Comparison of ENCODE assay signal across 1 cellular context in the genomic region with DNA sequence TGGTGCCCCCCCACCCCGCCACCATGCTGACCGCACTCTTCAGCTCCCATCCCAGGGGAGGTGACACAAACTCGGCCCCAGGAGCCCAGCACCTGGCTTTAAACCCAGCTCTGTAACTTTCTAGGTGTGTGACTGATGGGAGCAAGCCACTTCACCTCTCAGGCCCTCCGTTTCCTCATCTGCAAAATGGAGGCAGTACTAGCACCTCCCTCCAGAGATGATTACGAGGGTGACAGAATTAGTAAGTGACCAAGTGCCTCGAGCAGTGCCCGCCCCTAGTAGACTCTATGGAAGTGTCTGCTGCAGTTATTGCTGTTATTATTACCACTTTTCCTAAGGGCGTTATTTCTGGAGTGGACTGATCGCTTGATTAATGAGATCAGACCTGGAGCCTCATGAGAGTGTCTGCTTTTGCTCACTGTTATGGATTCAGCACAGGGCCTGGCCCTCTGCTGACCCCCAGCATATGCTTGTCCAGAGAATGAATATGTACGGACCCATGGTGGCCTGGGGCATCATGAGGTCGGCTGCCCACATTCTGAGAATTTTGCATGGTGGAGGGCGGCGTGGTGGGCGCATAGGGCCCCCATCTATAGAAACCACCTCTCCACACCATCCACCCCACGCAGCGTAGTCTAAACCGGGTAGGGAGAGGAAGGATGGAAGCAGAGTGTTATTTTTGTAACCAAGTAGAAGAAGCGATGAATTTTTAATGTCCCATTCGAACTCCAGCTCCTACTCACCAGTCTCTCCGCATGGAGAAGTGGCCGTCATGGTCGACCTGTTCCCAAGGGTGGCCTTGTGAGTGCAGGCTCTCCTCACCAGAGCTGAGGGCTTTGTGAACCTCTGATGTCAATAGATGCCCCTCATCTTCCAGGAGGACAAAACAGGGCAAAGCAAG.
TF ChIP-seq lines count a peak whose summit lies in the region.

No MANE protein-coding gene starts in this region.

TF ChIP-seq in HEK293, 187 proteins besides CTCF, POLR2A, EP300 and RAD21 (continued from another document):
- TF ChIP-seq, protein P1, sequence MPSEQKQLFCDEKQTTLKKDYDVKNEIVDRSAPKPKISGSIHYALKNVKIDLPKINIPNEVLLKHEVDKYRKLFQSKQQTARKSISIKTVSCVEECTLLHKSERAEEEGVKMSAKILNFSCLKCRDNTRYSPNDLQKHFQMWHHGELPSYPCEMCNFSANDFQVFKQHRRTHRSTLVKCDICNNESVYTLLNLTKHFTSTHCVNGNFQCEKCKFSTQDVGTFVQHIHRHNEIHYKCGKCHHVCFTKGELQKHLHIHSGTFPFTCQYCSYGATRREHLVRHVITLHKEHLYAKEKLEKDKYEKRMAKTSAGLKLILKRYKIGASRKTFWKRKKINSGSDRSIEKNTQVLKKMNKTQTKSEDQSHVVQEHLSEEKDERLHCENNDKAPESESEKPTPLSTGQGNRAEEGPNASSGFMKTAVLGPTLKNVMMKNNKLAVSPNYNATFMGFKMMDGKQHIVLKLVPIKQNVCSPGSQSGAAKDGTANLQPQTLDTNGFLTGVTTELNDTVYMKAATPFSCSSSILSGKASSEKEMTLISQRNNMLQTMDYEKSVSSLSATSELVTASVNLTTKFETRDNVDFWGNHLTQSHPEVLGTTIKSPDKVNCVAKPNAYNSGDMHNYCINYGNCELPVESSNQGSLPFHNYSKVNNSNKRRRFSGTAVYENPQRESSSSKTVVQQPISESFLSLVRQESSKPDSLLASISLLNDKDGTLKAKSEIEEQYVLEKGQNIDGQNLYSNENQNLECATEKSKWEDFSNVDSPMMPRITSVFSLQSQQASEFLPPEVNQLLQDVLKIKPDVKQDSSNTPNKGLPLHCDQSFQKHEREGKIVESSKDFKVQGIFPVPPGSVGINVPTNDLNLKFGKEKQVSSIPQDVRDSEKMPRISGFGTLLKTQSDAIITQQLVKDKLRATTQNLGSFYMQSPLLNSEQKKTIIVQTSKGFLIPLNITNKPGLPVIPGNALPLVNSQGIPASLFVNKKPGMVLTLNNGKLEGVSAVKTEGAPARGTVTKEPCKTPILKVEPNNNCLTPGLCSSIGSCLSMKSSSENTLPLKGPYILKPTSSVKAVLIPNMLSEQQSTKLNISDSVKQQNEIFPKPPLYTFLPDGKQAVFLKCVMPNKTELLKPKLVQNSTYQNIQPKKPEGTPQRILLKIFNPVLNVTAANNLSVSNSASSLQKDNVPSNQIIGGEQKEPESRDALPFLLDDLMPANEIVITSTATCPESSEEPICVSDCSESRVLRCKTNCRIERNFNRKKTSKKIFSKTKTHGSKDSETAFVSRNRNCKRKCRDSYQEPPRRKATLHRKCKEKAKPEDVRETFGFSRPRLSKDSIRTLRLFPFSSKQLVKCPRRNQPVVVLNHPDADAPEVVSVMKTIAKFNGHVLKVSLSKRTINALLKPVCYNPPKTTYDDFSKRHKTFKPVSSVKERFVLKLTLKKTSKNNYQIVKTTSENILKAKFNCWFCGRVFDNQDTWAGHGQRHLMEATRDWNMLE (tag by site-specific recombination; conservative IDR thresholded peaks at IDR 0.05; ENCODE audit: low read depth): no peak
- TF ChIP-seq, protein P2, sequence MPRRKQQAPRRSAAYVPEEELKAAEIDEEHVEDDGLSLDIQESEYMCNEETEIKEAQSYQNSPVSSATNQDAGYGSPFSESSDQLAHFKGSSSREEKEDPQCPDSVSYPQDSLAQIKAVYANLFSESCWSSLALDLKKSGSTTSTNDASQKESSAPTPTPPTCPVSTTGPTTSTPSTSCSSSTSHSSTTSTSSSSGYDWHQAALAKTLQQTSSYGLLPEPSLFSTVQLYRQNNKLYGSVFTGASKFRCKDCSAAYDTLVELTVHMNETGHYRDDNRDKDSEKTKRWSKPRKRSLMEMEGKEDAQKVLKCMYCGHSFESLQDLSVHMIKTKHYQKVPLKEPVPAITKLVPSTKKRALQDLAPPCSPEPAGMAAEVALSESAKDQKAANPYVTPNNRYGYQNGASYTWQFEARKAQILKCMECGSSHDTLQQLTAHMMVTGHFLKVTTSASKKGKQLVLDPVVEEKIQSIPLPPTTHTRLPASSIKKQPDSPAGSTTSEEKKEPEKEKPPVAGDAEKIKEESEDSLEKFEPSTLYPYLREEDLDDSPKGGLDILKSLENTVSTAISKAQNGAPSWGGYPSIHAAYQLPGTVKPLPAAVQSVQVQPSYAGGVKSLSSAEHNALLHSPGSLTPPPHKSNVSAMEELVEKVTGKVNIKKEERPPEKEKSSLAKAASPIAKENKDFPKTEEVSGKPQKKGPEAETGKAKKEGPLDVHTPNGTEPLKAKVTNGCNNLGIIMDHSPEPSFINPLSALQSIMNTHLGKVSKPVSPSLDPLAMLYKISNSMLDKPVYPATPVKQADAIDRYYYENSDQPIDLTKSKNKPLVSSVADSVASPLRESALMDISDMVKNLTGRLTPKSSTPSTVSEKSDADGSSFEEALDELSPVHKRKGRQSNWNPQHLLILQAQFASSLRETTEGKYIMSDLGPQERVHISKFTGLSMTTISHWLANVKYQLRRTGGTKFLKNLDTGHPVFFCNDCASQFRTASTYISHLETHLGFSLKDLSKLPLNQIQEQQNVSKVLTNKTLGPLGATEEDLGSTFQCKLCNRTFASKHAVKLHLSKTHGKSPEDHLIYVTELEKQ (tag by site-specific recombination; IDR thresholded peaks at IDR 0.05; ENCODE audit: borderline replicate concordance): no peak
- no peak for TF ChIP-seq ZSCAN30 (tag by site-specific recombination; IDR thresholded peaks at IDR 0.05)
- TF ChIP-seq ZNF311 (tag by site-specific recombination; IDR thresholded peaks at IDR 0.05; ENCODE audit: borderline replicate concordance): no peak
- no peak for TF ChIP-seq ZNF830 (tag by site-specific recombination; IDR thresholded peaks at IDR 0.05; ENCODE audit: low read depth)
- no peak for TF ChIP-seq SCRT2 (tag by site-specific recombination; IDR thresholded peaks at IDR 0.05)
- TF ChIP-seq ZNF175 (tag by site-specific recombination; IDR thresholded peaks at IDR 0.05): no peak
